ENCODE assay signal across 12 cellular contexts in genomic region chr3:182725372-182726251, GRCh38.
DNase-seq lines count a peak whose midpoint lies in the region; ATAC-seq and TF ChIP-seq lines count a peak whose summit lies in the region.
"Had no signal": no experiment of that assay in that cellular context is flagged by ENCODE, and none has a peak within 500 bp of the region (broad histone marks: within the 10 kb centered on the region; RNA-seq: fewer than 3 reads in every experiment).

No MANE protein-coding gene starts in this region.

- TF ChIP-seq CTCF in AG10803 (conservative IDR thresholded peaks at IDR 0.05; ENCODE audit: low read length) = no peak
- no peak for TF ChIP-seq CTCF in endodermal cell (conservative IDR thresholded peaks at IDR 0.05)
- TF ChIP-seq CTCF in osteoblast (IDR thresholded peaks at IDR 0.05; ENCODE audit: extremely low read depth, low read depth, low read length) = no peak
- no peak for TF ChIP-seq CTCF in CD14-positive monocyte (IDR thresholded peaks at IDR 0.05)

- no peaks in the 10 kb centered on the region for H4K20me1 ChIP-seq in osteoblast (ENCODE audit: insufficient read depth, low read length)
- H4K20me1 ChIP-seq: BLaER1 had no signal

- H3K4me3 Mint-ChIP-seq in endodermal cell (no peak overlapping the region), CD14-positive monocyte (no peak overlapping the region)
- H3K4me3 Mint-ChIP-seq: activated T-cell treated with anti-CD3 and anti-CD28 coated beads, Interleukin-2, amount 50 U/mL, for 24 hours; central memory CD8-positive, alpha-beta T cell had no signal

- peak overlapping the region; percentile 29 for H3K9ac ChIP-seq in endodermal cell (ENCODE audit: extremely low read depth, low read length, poor library complexity, severe bottlenecking)
- H3K9ac ChIP-seq: BLaER1 had no signal

- no peaks in the 10 kb centered on the region for H3K9me3 Mint-ChIP-seq in endodermal cell
- H3K9me3 Mint-ChIP-seq in CD14-positive monocyte = no peaks in the 10 kb centered on the region
- H3K9me3 Mint-ChIP-seq: activated T-cell treated with anti-CD3 and anti-CD28 coated beads, Interleukin-2, amount 50 U/mL, for 24 hours; central memory CD8-positive, alpha-beta T cell had no signal

- no peaks in the 10 kb centered on the region for H3K36me3 Mint-ChIP-seq in endodermal cell (ENCODE audit: low read depth)
- H3K36me3 Mint-ChIP-seq in CD14-positive monocyte = no peaks in the 10 kb centered on the region

- H3K27ac Mint-ChIP-seq in endodermal cell = no peak overlapping the region
- no peak overlapping the region for H3K27ac Mint-ChIP-seq in CD14-positive monocyte
- H3K27ac Mint-ChIP-seq: activated T-cell treated with anti-CD3 and anti-CD28 coated beads, Interleukin-2, amount 50 U/mL, for 24 hours had no signal

- peaks cover 13% of the 10 kb centered on the region for H3K4me1 Mint-ChIP-seq in endodermal cell
- peaks cover 7% of the 10 kb centered on the region for H3K4me1 Mint-ChIP-seq in CD14-positive monocyte
- H3K4me1 Mint-ChIP-seq: central memory CD8-positive, alpha-beta T cell had no signal

- intact Hi-C loops in CD14-positive monocyte (cut with micrococcal nuclease) = no loop called here

- WGBS in endodermal cell (ENCODE audit: insufficient coverage in 1 of 2, insufficient read length in 1 of 2), 2 experiments = 61 to 74% methylated on average over 10 to 16 of the region's 16 CpGs

- H2AFZ ChIP-seq in osteoblast (ENCODE audit: low read length) = peak overlapping the region; percentile 88

- no peaks in the 10 kb centered on the region for H3K36me3 ChIP-seq in endodermal cell (ENCODE audit: control insufficient read depth, insufficient read depth, low read length)
- no peaks in the 10 kb centered on the region for H3K36me3 ChIP-seq in osteoblast (ENCODE audit: insufficient read depth, low read length)
- H3K36me3 ChIP-seq: BLaER1 had no signal

- H3K27me3 ChIP-seq in endodermal cell (ENCODE audit: control insufficient read depth, insufficient read depth, low read length, poor library complexity, severe bottlenecking) (peaks cover 36% of the 10 kb centered on the region), osteoblast (ENCODE audit: insufficient read depth, low read length) (peaks cover 9% of the 10 kb centered on the region)
- H3K27me3 ChIP-seq: BLaER1 had no signal

- peaks cover 10% of the 10 kb centered on the region for H3K9me3 ChIP-seq in endodermal cell (ENCODE audit: control insufficient read depth, low read length)
- no peaks in the 10 kb centered on the region for H3K9me3 ChIP-seq in osteoblast (ENCODE audit: low read depth, low read length)
- H3K9me3 ChIP-seq: BLaER1 had no signal

- H3K27me3 Mint-ChIP-seq in endodermal cell (ENCODE audit: insufficient read depth) (peaks cover 59% of the 10 kb centered on the region), CD14-positive monocyte (ENCODE audit: low read depth in 3 of 3) (peaks cover 0 to 4% (median 2%) of the 10 kb centered on the region in 3 donors)

- peak overlapping the region; percentile 89 for H3K4me2 ChIP-seq in osteoblast (ENCODE audit: insufficient read depth, low read length)
- H3K4me2 ChIP-seq: BLaER1 had no signal

- H3K4me3 ChIP-seq in AG10803 (ENCODE audit: low read length) = 0 out of 2 replicates have a peak overlapping the region, but pooled peaks have one; percentile 18
- no peak overlapping the region for H3K4me3 ChIP-seq in endodermal cell (ENCODE audit: low read length)
- peak overlapping the region; percentile 69 for H3K4me3 ChIP-seq in osteoblast (ENCODE audit: insufficient read depth, low read length)
- H3K4me3 ChIP-seq: BLaER1 had no signal

- peak; percentile 13 for DNase-seq in AG10803 (ENCODE audit: low read depth)
- DNase-seq in M059J (ENCODE audit: low read depth) = peak; percentile 67
- peak; percentile 73 for DNase-seq in endodermal cell
- DNase-seq in osteoblast (ENCODE audit: insufficient read length, low spot score, missing footprints) = no peak
- DNase-seq in cerebellum (ENCODE audit: low spot score) = no peak
- DNase-seq in CD14-positive monocyte (ENCODE audit: low spot score) = no peak
- DNase-seq: activated T-cell treated with anti-CD3 and anti-CD28 coated beads, Interleukin-2, amount 50 U/mL, for 24 hours; glutamatergic neuron had no signal

- no peaks in the 10 kb centered on the region for H3K79me2 ChIP-seq in osteoblast (ENCODE audit: insufficient read depth, low read length)

- ATAC-seq in GM18858 (IDR thresholded peaks at IDR 0.05; ENCODE audit: unreplicated experiment) (no peak), HG03095 (IDR thresholded peaks at IDR 0.05; ENCODE audit: unreplicated experiment) (no peak)

- peak overlapping the region; percentile 70 for H3K27ac ChIP-seq in endodermal cell (ENCODE audit: low read depth, low read length)
- no peak overlapping the region for H3K27ac ChIP-seq in osteoblast (ENCODE audit: low read depth, low read length)
- H3K27ac ChIP-seq: BLaER1 had no signal

- H3K4me1 ChIP-seq in endodermal cell (ENCODE audit: control insufficient read depth, insufficient read depth, low read length) (peaks cover 12% of the 10 kb centered on the region), osteoblast (ENCODE audit: insufficient read depth, low read length) (peaks cover 11% of the 10 kb centered on the region)

Comparison
In these comparisons a context has a peak if more than half of its experiments do, and no peak if none do; other contexts are left out.
1. DNase-seq: peak in AG10803 (single experiment), M059J (single experiment) and endodermal cell (single experiment); none in osteoblast (single experiment), cerebellum (single experiment) and CD14-positive monocyte (single experiment).